In the genomic region with DNA sequence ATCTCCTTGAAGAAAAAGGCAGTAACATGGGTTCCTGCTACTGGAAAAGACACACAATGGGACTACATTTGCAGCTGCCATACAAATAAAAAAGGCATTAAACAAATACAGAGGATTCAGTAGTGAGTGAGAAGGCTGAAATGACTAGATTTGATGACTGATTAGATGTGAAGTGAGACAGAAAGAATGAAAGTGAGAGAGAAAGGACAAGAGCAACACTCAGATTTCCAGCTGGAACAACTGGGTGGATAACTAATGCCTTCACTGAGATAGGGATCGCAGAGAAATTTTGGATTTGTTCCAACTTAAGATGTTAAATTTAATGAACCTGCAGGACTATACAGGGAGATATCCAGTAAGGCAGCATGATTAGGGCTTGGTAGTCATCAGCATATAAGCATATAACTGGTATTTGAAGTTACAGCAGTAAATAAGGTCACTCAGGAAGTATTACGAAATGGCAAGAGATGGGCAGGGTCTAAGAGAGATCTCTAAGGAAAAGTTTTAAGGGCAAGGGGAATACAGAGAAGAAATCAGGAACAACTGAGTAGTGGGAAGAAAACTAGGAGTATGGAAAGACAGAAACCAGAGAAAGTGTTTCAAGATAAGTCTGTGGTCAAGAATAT, we compare ENCODE assay signal across 16 cellular contexts. TPM values are rescaled to one million over a fixed set of nuclear protein-coding genes. Genes with fewer than 3 reads are reported as not detected.
DNase-seq lines count a peak whose midpoint lies in the region; TF ChIP-seq lines count a peak whose summit lies in the region.
"Had no signal": no experiment of that assay in that cellular context is flagged by ENCODE, and none has a peak within 500 bp of the region (broad histone marks: within the 10 kb centered on the region; RNA-seq: fewer than 3 reads in every experiment).

No MANE protein-coding gene starts in this region.

- in situ Hi-C loops in GM23248 (cut with MboI) = no loop called here
- in situ Hi-C loops in GM13977 (cut with MboI; ENCODE audit: low pct_unique_long_range_greater_than_20kb, low sequenced_read_pairs, unreplicated experiment) = no loop called here

- H3K27ac ChIP-seq in GM23248 = no peak overlapping the region
- peak overlapping the region; percentile 61 for H3K27ac ChIP-seq in neural progenitor cell
- H3K27ac ChIP-seq in SJCRH30 = no peak overlapping the region
- H3K27ac ChIP-seq: brain microvascular endothelial cell, ovary had no signal

- H3F3A ChIP-seq in GM23248 (ENCODE audit: insufficient read depth) (no peaks in the 10 kb centered on the region), neural progenitor cell (ENCODE audit: low read depth) (peaks cover 20% of the 10 kb centered on the region)

- H3K4me3 Mint-ChIP-seq in CD14-positive monocyte = peak overlapping the region in 1 of 2 donors; percentile 37
- no peak overlapping the region for H3K4me3 Mint-ChIP-seq in neural progenitor cell

- H3K4me2 ChIP-seq in GM23248 (ENCODE audit: unreplicated experiment) (no peak overlapping the region), neural progenitor cell (no peak overlapping the region)

- no peak overlapping the region for H3K4me3 ChIP-seq in GM23248
- H3K4me3 ChIP-seq in neural progenitor cell = no peak overlapping the region
- no peak overlapping the region for H3K4me3 ChIP-seq in SJCRH30
- H3K4me3 ChIP-seq: ovary had no signal

- H3K79me2 ChIP-seq in GM23248 (ENCODE audit: insufficient read depth) (peaks cover 77% of the 10 kb centered on the region), neural progenitor cell (ENCODE audit: low read depth) (peaks cover 85% of the 10 kb centered on the region)

- H3K4me1 Mint-ChIP-seq in CD14-positive monocyte = peaks cover 56% of the 10 kb centered on the region
- peaks cover 17% of the 10 kb centered on the region for H3K4me1 Mint-ChIP-seq in neural progenitor cell

- intact Hi-C loops in CD14-positive monocyte (cut with micrococcal nuclease) = no loop called here

- H3K27me3 ChIP-seq in GM23248 (replicated peaks; ENCODE audit: insufficient read depth) = no peaks in the 10 kb centered on the region
- no peaks in the 10 kb centered on the region for H3K27me3 ChIP-seq in neural progenitor cell
- H3K27me3 ChIP-seq in SJCRH30 = no peaks in the 10 kb centered on the region
- H3K27me3 ChIP-seq: brain microvascular endothelial cell, ovary had no signal

- 43 to 51% methylated on average over 2 of the region's 2 CpGs for WGBS in GM23248 (ENCODE audit: low coverage in 1 of 2, low lambda C conversion rate in 2 of 2, missing lambda C conversion rate in 2 of 2), 2 experiments

- TF ChIP-seq CTCF in CD14-positive monocyte (IDR thresholded peaks at IDR 0.05) (no peak), neural progenitor cell (IDR thresholded peaks at IDR 0.05) (no peak), GM13977 (IDR thresholded peaks at IDR 0.05; ENCODE audit: extremely low read depth, insufficient read depth, missing control alignments) (no peak)

- no peaks in the 10 kb centered on the region for H3K9me2 ChIP-seq in GM23248 (ENCODE audit: insufficient read depth)

- H3K9ac ChIP-seq in GM23248 (no peak overlapping the region), neural progenitor cell (no peak overlapping the region)

- H3K36me3 ChIP-seq in GM23248 (ENCODE audit: low read depth) (no peaks in the 10 kb centered on the region), neural progenitor cell (no peaks in the 10 kb centered on the region), SJCRH30 (no peaks in the 10 kb centered on the region)
- H3K36me3 ChIP-seq: brain microvascular endothelial cell, ovary had no signal

- no peak for DNase-seq in CD14-positive monocyte (ENCODE audit: low spot score)
- DNase-seq in GM23248 = peak; percentile 17
- peak; percentile 61 for DNase-seq in amniotic epithelial cell (ENCODE audit: low read depth)
- DNase-seq in neural progenitor cell (ENCODE audit: low spot score) = no peak
- no peak for DNase-seq in GM13977 (ENCODE audit: low spot score)
- DNase-seq in activated CD4-positive, alpha-beta T cell treated with anti-CD3 and anti-CD28 coated beads for 1 hour = no peak
- no peak for DNase-seq in SJCRH30
- DNase-seq: activated CD4-positive, alpha-beta T cell treated with anti-CD3 and anti-CD28 coated beads, Interleukin-2, amount 50 U/mL, for 48 hours; activated gamma-delta T cell; brain microvascular endothelial cell; DMS79; effector CD8-positive, alpha-beta T cell; NCI-H2081; NCI-H82; ovary; SHP77 had no signal

- no peaks in the 10 kb centered on the region for H3K27me3 Mint-ChIP-seq in CD14-positive monocyte (ENCODE audit: low read depth in 3 of 3)
- no peaks in the 10 kb centered on the region for H3K27me3 Mint-ChIP-seq in neural progenitor cell (ENCODE audit: insufficient read depth, low read depth)

- H3K27ac Mint-ChIP-seq in CD14-positive monocyte = peak overlapping the region; percentile 37 to 87 (median 74)
- H3K27ac Mint-ChIP-seq in neural progenitor cell = no peak overlapping the region

- H3K36me3 Mint-ChIP-seq in CD14-positive monocyte = peaks cover 22 to 48% of the 10 kb centered on the region in 2 donors
- H3K36me3 Mint-ChIP-seq in neural progenitor cell = peaks cover 5% of the 10 kb centered on the region

- no peak overlapping the region for H2AFZ ChIP-seq in GM23248
- H2AFZ ChIP-seq in neural progenitor cell (replicated peaks) = no peak overlapping the region

- H3K4me1 ChIP-seq in GM23248 (ENCODE audit: insufficient read depth) (peaks cover 13% of the 10 kb centered on the region), neural progenitor cell (peaks cover 13% of the 10 kb centered on the region), SJCRH30 (peaks cover 5% of the 10 kb centered on the region; the same call in 1 of the 2 replicates)

- H3K9me3 Mint-ChIP-seq in CD14-positive monocyte (no peaks in the 10 kb centered on the region), neural progenitor cell (no peaks in the 10 kb centered on the region)

- H3K9me3 ChIP-seq in GM23248 (ENCODE audit: low read depth) (no peaks in the 10 kb centered on the region), neural progenitor cell (ENCODE audit: low read depth) (no peaks in the 10 kb centered on the region), SJCRH30 (replicated peaks) (no peaks in the 10 kb centered on the region)
- H3K9me3 ChIP-seq: ovary had no signal

- H4K20me1 ChIP-seq in GM23248 (ENCODE audit: insufficient read depth) (peaks cover 4% of the 10 kb centered on the region; the same call in 1 of the 2 replicates), neural progenitor cell (ENCODE audit: low read depth) (peaks cover 20% of the 10 kb centered on the region)

RNA-seq across cellular contexts. Expression of a gene that starts 8.1 kb away (rescaled TPM):
- polyA plus RNA-seq in CD14-positive monocyte (10 to 100 TPM; 23.7 to 34.4 TPM), GM23248 (2016; fragmentation: Nextera tagmentation; extraction: Ambion mirVana) (6.6 and 7.2 TPM in 2 replicates)
- total RNA-seq in GM23248 (2014; rRNA removed; shearing (Covaris generic)) = 11.4 and 13.2 TPM in 2 replicates
- 17.5 and 21.8 TPM in 2 replicates for total RNA-seq in neural progenitor cell (ENCODE audit: low replicate concordance)
- 13.3 and 14.4 TPM in 2 replicates for total RNA-seq in SJCRH30 (2014; rRNA removed; shearing (Covaris generic))

Comparison
In these comparisons a context has a peak if more than half of its experiments do, and no peak if none do; other contexts are left out.
1. DNase-seq: peak in GM23248 (single experiment) and amniotic epithelial cell (single experiment); none in CD14-positive monocyte (single experiment), neural progenitor cell (single experiment), GM13977 (single experiment), activated CD4-positive, alpha-beta T cell treated with anti-CD3 and anti-CD28 coated beads for 1 hour (single experiment) and SJCRH30 (0 of 2).